Comparison of ENCODE assay signal across 1 cellular context in the genomic region with DNA sequence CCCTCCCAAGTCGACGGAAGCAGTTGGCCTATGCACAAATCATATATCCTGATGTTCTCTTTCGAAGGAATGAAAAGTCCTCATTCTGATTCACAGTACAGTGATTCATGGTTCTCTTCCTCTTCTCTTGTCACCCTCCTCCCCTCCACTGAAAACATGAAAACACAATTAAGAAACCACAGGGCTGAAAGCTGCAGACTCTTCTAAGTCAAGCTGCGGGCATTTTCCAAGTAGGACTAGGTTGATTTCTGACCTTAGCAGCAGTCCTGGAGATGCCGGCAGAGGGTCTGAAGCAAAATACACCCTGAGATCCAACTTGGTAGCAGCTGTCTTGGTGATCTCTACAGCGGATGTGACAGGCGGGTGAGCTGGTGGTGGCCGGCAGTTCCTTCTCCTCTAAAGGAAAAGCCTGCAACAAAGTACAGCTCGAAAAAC.
TF ChIP-seq lines count a peak whose summit lies in the region.

No MANE protein-coding gene starts in this region.

TF ChIP-seq in GM23338, 12 proteins besides CTCF, POLR2A, EP300 and RAD21 (continued from another document):
- TF ChIP-seq, protein P1, sequence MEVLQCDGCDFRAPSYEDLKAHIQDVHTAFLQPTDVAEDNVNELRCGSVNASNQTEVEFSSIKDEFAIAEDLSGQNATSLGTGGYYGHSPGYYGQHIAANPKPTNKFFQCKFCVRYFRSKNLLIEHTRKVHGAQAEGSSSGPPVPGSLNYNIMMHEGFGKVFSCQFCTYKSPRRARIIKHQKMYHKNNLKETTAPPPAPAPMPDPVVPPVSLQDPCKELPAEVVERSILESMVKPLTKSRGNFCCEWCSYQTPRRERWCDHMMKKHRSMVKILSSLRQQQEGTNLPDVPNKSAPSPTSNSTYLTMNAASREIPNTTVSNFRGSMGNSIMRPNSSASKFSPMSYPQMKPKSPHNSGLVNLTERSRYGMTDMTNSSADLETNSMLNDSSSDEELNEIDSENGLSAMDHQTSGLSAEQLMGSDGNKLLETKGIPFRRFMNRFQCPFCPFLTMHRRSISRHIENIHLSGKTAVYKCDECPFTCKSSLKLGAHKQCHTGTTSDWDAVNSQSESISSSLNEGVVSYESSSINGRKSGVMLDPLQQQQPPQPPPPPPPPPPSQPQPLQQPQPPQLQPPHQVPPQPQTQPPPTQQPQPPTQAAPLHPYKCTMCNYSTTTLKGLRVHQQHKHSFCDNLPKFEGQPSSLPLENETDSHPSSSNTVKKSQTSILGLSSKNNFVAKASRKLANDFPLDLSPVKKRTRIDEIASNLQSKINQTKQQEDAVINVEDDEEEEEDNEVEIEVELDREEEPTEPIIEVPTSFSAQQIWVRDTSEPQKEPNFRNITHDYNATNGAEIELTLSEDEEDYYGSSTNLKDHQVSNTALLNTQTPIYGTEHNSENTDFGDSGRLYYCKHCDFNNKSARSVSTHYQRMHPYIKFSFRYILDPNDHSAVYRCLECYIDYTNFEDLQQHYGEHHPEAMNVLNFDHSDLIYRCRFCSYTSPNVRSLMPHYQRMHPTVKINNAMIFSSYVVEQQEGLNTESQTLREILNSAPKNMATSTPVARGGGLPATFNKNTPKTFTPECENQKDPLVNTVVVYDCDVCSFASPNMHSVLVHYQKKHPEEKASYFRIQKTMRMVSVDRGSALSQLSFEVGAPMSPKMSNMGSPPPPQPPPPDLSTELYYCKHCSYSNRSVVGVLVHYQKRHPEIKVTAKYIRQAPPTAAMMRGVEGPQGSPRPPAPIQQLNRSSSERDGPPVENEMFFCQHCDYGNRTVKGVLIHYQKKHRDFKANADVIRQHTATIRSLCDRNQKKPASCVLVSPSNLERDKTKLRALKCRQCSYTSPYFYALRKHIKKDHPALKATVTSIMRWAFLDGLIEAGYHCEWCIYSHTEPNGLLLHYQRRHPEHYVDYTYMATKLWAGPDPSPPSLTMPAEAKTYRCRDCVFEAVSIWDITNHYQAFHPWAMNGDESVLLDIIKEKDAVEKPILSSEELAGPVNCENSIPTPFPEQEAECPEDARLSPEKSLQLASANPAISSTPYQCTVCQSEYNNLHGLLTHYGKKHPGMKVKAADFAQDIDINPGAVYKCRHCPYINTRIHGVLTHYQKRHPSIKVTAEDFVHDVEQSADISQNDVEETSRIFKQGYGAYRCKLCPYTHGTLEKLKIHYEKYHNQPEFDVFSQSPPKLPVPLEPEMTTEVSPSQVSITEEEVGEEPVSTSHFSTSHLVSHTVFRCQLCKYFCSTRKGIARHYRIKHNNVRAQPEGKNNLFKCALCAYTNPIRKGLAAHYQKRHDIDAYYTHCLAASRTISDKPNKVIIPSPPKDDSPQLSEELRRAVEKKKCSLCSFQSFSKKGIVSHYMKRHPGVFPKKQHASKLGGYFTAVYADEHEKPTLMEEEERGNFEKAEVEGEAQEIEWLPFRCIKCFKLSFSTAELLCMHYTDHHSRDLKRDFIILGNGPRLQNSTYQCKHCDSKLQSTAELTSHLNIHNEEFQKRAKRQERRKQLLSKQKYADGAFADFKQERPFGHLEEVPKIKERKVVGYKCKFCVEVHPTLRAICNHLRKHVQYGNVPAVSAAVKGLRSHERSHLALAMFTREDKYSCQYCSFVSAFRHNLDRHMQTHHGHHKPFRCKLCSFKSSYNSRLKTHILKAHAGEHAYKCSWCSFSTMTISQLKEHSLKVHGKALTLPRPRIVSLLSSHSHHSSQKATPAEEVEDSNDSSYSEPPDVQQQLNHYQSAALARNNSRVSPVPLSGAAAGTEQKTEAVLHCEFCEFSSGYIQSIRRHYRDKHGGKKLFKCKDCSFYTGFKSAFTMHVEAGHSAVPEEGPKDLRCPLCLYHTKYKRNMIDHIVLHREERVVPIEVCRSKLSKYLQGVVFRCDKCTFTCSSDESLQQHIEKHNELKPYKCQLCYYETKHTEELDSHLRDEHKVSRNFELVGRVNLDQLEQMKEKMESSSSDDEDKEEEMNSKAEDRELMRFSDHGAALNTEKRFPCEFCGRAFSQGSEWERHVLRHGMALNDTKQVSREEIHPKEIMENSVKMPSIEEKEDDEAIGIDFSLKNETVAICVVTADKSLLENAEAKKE (CRISPR knock-in tag; IDR thresholded peaks at IDR 0.05), result no peak
- TF ChIP-seq JUNB (IDR thresholded peaks at IDR 0.05; ENCODE audit: unreplicated experiment), result no peak
